ENCODE assay signal across 8 cellular contexts in genomic region chr1:2212167-2212541, GRCh38. TPM values are rescaled to one million over a fixed set of nuclear protein-coding genes. Genes with fewer than 3 reads are reported as not detected.
DNase-seq lines count a peak whose midpoint lies in the region; ATAC-seq and TF ChIP-seq lines count a peak whose summit lies in the region.

No MANE protein-coding gene starts in this region.

- H2BK12ac ChIP-seq in H9 (ENCODE audit: insufficient read length, low read depth, low read length) = peak overlapping the region; percentile 36

- no peaks in the 10 kb centered on the region for H3K79me1 ChIP-seq in H9 (ENCODE audit: insufficient read depth, low read depth, low read length, poor library complexity, severe bottlenecking)

- no peak overlapping the region for H3K23ac ChIP-seq in H9 (ENCODE audit: insufficient read length, low read depth, low read length)

- no peaks in the 10 kb centered on the region for H3K27me3 ChIP-seq in H9 (ENCODE audit: insufficient read depth, low read length)
- no peaks in the 10 kb centered on the region for H3K27me3 ChIP-seq in brain microvascular endothelial cell (replicated peaks)
- peaks cover under 1% of the 10 kb centered on the region for H3K27me3 ChIP-seq in iPS-18a (ENCODE audit: control insufficient read depth, insufficient read depth, low read length)
- no peaks in the 10 kb centered on the region for H3K27me3 ChIP-seq in CD4-positive, alpha-beta memory T cell (ENCODE audit: insufficient read depth, low read length)
- no peaks in the 10 kb centered on the region for H3K27me3 ChIP-seq in effector memory CD4-positive, alpha-beta T cell (replicated peaks; ENCODE audit: control insufficient read depth, insufficient read depth, low read length, poor library complexity, severe bottlenecking)

- ATAC-seq in HG02970 (IDR thresholded peaks at IDR 0.05; ENCODE audit: low FRiP score, unreplicated experiment) = no peak

- H2BK15ac ChIP-seq in H9 (ENCODE audit: low read depth, low read length) = no peak overlapping the region; the same call in 1 of the 2 replicates

- 0 out of 2 replicates have a peak, but pooled peaks cover under 1% of the 10 kb centered on the region for H3K27me3 Mint-ChIP-seq in H9 (ENCODE audit: low read depth)
- H3K27me3 Mint-ChIP-seq in CD4-positive, alpha-beta memory T cell = no peaks in the 10 kb centered on the region

- peak overlapping the region; percentile 47 for H4K5ac ChIP-seq in H9 (ENCODE audit: insufficient read length, low read depth, low read length)

- no peaks in the 10 kb centered on the region for H3K9me3 Mint-ChIP-seq in H9
- no peaks in the 10 kb centered on the region for H3K9me3 Mint-ChIP-seq in CD4-positive, alpha-beta memory T cell

- DNase-seq in H9 (no peak), brain microvascular endothelial cell (no peak)
- no peak for DNase-seq in CD4-positive, alpha-beta memory T cell
- no peak for DNase-seq in stimulated activated CD4-positive, alpha-beta T cell treated with anti-CD3 and anti-CD28 coated beads, Interleukin-4, amount 100 ng/mL, for 4 hours
- DNase-seq in effector memory CD4-positive, alpha-beta T cell = no peak

- H3K36me3 Mint-ChIP-seq in H9 (ENCODE audit: insufficient read depth in 1 of 3, low read depth in 3 of 3) = no peaks in the 10 kb centered on the region; a peak in 1 of 7 replicates
- H3K36me3 Mint-ChIP-seq in CD4-positive, alpha-beta memory T cell = no peaks in the 10 kb centered on the region

- H3K4me1 Mint-ChIP-seq in H9 = peaks cover 7 to 26% of the 10 kb centered on the region in 2 experiments
- peaks cover 0 to 9% (median 1%) of the 10 kb centered on the region in 4 donors for H3K4me1 Mint-ChIP-seq in CD4-positive, alpha-beta memory T cell

- in situ Hi-C loops in brain microvascular endothelial cell (cut with HindIII; ENCODE audit: low pct_ligation_motif_present, low sequenced_read_pairs) = loop anchor here (25.0 kb wide), 1 partner anchor 100 kb away; no protein-coding TSS in a partner anchor

- peak overlapping the region; percentile 1 for H3K4me2 ChIP-seq in H9 (ENCODE audit: insufficient read depth, insufficient read length, low read length)

- H3K27ac Mint-ChIP-seq in H9 = peak overlapping the region; percentile 44 to 95 (median 93); a peak in 5 of 7 replicates
- peak overlapping the region in 1 of 7 donors; percentile 35 for H3K27ac Mint-ChIP-seq in CD4-positive, alpha-beta memory T cell

- peak overlapping the region; percentile 74; the same call in 1 of the 2 replicates for H3K4ac ChIP-seq in H9 (ENCODE audit: low read depth, low read length)

- no peaks in the 10 kb centered on the region for H4K20me1 ChIP-seq in H9 (ENCODE audit: control insufficient read depth, insufficient read depth, insufficient read length)

- H3K4me3 ChIP-seq in brain microvascular endothelial cell (ENCODE audit: low read depth, low read length) = peak overlapping the region; percentile 40
- H3K4me3 ChIP-seq in iPS-18a (ENCODE audit: low read length) = no peak overlapping the region
- H3K4me3 ChIP-seq in skin epidermis = peak overlapping the region in 2 of 7 experiments; percentile 13 to 18
- H3K4me3 ChIP-seq in CD4-positive, alpha-beta memory T cell (ENCODE audit: low read length in 2 of 2) = no peak overlapping the region
- H3K4me3 ChIP-seq in effector memory CD4-positive, alpha-beta T cell (ENCODE audit: insufficient read depth, low read depth, low read length, poor library complexity, severe bottlenecking) = no peak overlapping the region

- no peak overlapping the region for H2BK20ac ChIP-seq in H9 (ENCODE audit: low read depth, low read length, poor library complexity, severe bottlenecking)

- H3T11ph ChIP-seq in H9 (ENCODE audit: low read length) = peak overlapping the region; percentile 40

- H3K18ac ChIP-seq in H9 (ENCODE audit: insufficient read length, low read depth, low read length) = peak overlapping the region; percentile 92

- H3K4me3 Mint-ChIP-seq in H9 = peak overlapping the region; percentile 52 to 67; a peak in 4 of 5 replicates
- H3K4me3 Mint-ChIP-seq in CD4-positive, alpha-beta memory T cell = peak overlapping the region in 1 of 8 donors; percentile 3

- H3K4me1 ChIP-seq in H9 (ENCODE audit: insufficient read depth, low read length) = no peaks in the 10 kb centered on the region
- H3K4me1 ChIP-seq in iPS-18a (ENCODE audit: control insufficient read depth, low read depth, low read length) = peaks cover 7% of the 10 kb centered on the region
- H3K4me1 ChIP-seq in CD4-positive, alpha-beta memory T cell (ENCODE audit: insufficient read depth, low read length) = peaks cover 15% of the 10 kb centered on the region
- H3K4me1 ChIP-seq in effector memory CD4-positive, alpha-beta T cell (ENCODE audit: control insufficient read depth, insufficient read depth, low read length, poor library complexity, severe bottlenecking) = peaks cover 12% of the 10 kb centered on the region

- peak overlapping the region; percentile 91 for H4K91ac ChIP-seq in H9 (ENCODE audit: insufficient read length, low read depth, low read length)

- intact Hi-C loops in CD4-positive, alpha-beta memory T cell (cut with micrococcal nuclease) = loop anchor here (1.0 kb wide), 2 partner anchors 15 to 102 kb away; no protein-coding TSS in a partner anchor

- H3K36me3 ChIP-seq in brain microvascular endothelial cell (replicated peaks) = no peaks in the 10 kb centered on the region
- no peaks in the 10 kb centered on the region for H3K36me3 ChIP-seq in iPS-18a (ENCODE audit: control insufficient read depth, low read depth, low read length)
- H3K36me3 ChIP-seq in CD4-positive, alpha-beta memory T cell (ENCODE audit: insufficient read depth, low read length) = no peaks in the 10 kb centered on the region
- no peaks in the 10 kb centered on the region for H3K36me3 ChIP-seq in effector memory CD4-positive, alpha-beta T cell (ENCODE audit: control insufficient read depth, insufficient read depth, low read length)

- no peak overlapping the region for H4K8ac ChIP-seq in H9 (replicated peaks; ENCODE audit: insufficient read length, low read depth, low read length)

- peak overlapping the region; percentile 94 for H2BK120ac ChIP-seq in H9 (ENCODE audit: low read depth, low read length, poor library complexity, severe bottlenecking)

- peak overlapping the region; percentile 73 for H2BK5ac ChIP-seq in H9 (ENCODE audit: insufficient read length, low read length)

- H3K9me3 ChIP-seq in H9 (ENCODE audit: control insufficient read depth, low read depth, low read length) = no peaks in the 10 kb centered on the region
- no peaks in the 10 kb centered on the region for H3K9me3 ChIP-seq in iPS-18a (ENCODE audit: control insufficient read depth, low read depth, low read length)
- H3K9me3 ChIP-seq in CD4-positive, alpha-beta memory T cell (ENCODE audit: control insufficient read depth in 1 of 2, low read length in 2 of 2) = no peaks in the 10 kb centered on the region
- no peaks in the 10 kb centered on the region for H3K9me3 ChIP-seq in effector memory CD4-positive, alpha-beta T cell (ENCODE audit: control insufficient read depth, low read length)

- H3K9ac ChIP-seq in H9 (ENCODE audit: extremely low read depth, insufficient read length, low read length) = no peak overlapping the region
- peak overlapping the region; percentile 92 for H3K9ac ChIP-seq in iPS-18a (ENCODE audit: low read length)

- POLR2A ChIA-PET in CD4-positive, alpha-beta memory T cell (lab: Charles Lee; ENCODE audit: partially characterized antibody) = interaction anchor here (1.0 to 1.9 kb wide), 7 partner anchors 15 to 77 kb away, joined by 3 to 12 read pairs (median 6); partner anchors contain the start of gene FAAP20

- CTCF ChIA-PET in CD4-positive, alpha-beta memory T cell (lab: Charles Lee; ENCODE audit: partially characterized antibody) = interaction anchor here (0.7 to 1.4 kb wide), 4 partner anchors 9 to 170 kb away, joined by 3 to 6 read pairs (median 4); partner anchors contain the start of gene FAAP20

- H2AK5ac ChIP-seq in H9 (ENCODE audit: insufficient read length, low read length) = no peak overlapping the region

- H3K14ac ChIP-seq in H9 (ENCODE audit: insufficient read depth, low read length) = peak overlapping the region; percentile 99; the same call in 1 of the 2 replicates

- H3K23me2 ChIP-seq in H9 (ENCODE audit: insufficient read length, low read depth, low read length, poor library complexity, severe bottlenecking) = no peaks in the 10 kb centered on the region

- no CpG with 5 or more reads among the region's 15 CpGs for WGBS in H9 (ENCODE audit: extremely low coverage, insufficient read length, low lambda C conversion rate)

- H3K56ac ChIP-seq in H9 (ENCODE audit: insufficient read length, low read depth, low read length) = no peak overlapping the region

- TF ChIP-seq CTCF in H9 (conservative IDR thresholded peaks at IDR 0.05) = no peak
- no peak for TF ChIP-seq CTCF in brain microvascular endothelial cell (IDR thresholded peaks at IDR 0.05; ENCODE audit: low read depth, low read length, missing control alignments)

- H3K27ac ChIP-seq in H9 (ENCODE audit: insufficient read length, low read depth, low read length) = no peak overlapping the region
- H3K27ac ChIP-seq in brain microvascular endothelial cell = peak overlapping the region; percentile 98
- peak overlapping the region; percentile 50 for H3K27ac ChIP-seq in iPS-18a (ENCODE audit: low read length)
- H3K27ac ChIP-seq in skin epidermis = peak overlapping the region; percentile 62 to 99 (median 92)
- no peak overlapping the region for H3K27ac ChIP-seq in CD4-positive, alpha-beta memory T cell (ENCODE audit: low read depth, low read length)
- no peak overlapping the region for H3K27ac ChIP-seq in effector memory CD4-positive, alpha-beta T cell (ENCODE audit: insufficient read depth, low read length, poor library complexity, severe bottlenecking)

- no peak overlapping the region for H2AFZ ChIP-seq in H9 (ENCODE audit: low read length)

- H3K79me2 ChIP-seq in H9 (ENCODE audit: insufficient read depth, low read length) = no peaks in the 10 kb centered on the region

RNA-seq across cellular contexts. Expression of gene SKI, which starts 16.0 kb away (rescaled TPM):
- total RNA-seq in H9 (2021) = 88.8 and 89.5 TPM in 2 replicates
- 100 to 1,000 TPM in 1 of 2 experiments, 10 to 100 TPM in 1; 96.1 to 104 TPM for total RNA-seq in CD4-positive, alpha-beta memory T cell
- under 1 TPM; 0.08 to 0.86 TPM for polyA plus RNA-seq in CD4-positive, alpha-beta memory T cell

RNA-seq across cellular contexts. Expression of gene FAAP20, which starts 17.6 kb away (rescaled TPM):
- total RNA-seq in H9 (2021) = 119 and 125 TPM in 2 replicates
- 10 to 100 TPM; 38.4 to 40.8 TPM for total RNA-seq in CD4-positive, alpha-beta memory T cell
- polyA plus RNA-seq in CD4-positive, alpha-beta memory T cell = 10 to 100 TPM; 54.2 to 58.9 TPM

Comparison
In these comparisons a context has a peak if more than half of its experiments do, and no peak if none do; other contexts are left out.
1. H3K27ac ChIP-seq: peak in brain microvascular endothelial cell (single experiment), iPS-18a (single experiment) and skin epidermis (21 of 21); none in H9 (single experiment), CD4-positive, alpha-beta memory T cell (single experiment) and effector memory CD4-positive, alpha-beta T cell (single experiment).